ENCODE assay signal across 1 cellular context in the genomic region with DNA sequence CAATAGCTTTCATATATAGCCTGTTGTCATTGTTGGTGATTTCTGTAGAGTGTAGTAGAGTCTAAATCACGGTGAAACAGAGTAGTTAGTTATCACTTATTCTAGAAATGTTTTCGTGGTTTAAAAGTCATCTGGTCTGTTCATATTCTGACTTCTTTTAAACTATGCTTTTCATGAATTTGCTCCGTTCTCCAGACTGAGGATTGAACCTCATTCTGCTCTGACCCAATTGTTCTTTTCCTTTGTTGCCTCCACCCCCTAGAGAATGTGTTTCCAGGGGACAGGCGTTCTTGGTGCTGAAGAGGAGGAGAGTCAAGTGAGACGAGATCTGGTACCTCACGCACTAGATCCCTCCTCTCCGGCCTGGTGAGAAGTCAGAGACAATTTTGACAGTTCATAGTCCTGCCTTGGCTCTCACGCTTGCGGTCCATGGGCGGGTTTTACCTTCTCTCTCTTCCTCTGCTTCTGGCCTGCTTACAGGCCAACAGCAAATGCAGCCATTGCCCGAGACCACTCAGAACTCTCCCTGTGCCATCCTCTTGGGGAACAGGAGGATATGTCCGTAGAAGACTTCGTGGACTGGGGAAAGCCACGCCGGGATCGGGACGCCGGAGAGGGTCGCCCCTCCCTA.
TF ChIP-seq lines count a peak whose summit lies in the region.

No MANE protein-coding gene starts in this region.

TF ChIP-seq in HepG2, 621 proteins besides CTCF, POLR2A, EP300 and RAD21 (continued from another document and continues in another):
- TF ChIP-seq, protein P1, sequence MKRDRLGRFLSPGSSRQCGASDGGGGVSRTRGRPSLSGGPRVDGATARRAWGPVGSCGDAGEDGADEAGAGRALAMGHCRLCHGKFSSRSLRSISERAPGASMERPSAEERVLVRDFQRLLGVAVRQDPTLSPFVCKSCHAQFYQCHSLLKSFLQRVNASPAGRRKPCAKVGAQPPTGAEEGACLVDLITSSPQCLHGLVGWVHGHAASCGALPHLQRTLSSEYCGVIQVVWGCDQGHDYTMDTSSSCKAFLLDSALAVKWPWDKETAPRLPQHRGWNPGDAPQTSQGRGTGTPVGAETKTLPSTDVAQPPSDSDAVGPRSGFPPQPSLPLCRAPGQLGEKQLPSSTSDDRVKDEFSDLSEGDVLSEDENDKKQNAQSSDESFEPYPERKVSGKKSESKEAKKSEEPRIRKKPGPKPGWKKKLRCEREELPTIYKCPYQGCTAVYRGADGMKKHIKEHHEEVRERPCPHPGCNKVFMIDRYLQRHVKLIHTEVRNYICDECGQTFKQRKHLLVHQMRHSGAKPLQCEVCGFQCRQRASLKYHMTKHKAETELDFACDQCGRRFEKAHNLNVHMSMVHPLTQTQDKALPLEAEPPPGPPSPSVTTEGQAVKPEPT (CRISPR knock-in tag; IDR thresholded peaks at IDR 0.05; ENCODE audit: low read depth) = no peak
- TF ChIP-seq TCF12 (IDR thresholded peaks at IDR 0.05) = no peak
- TF ChIP-seq TCF12 (CRISPR knock-in tag; IDR thresholded peaks at IDR 0.05) = no peak; the same call in 1 of the 2 replicates
- TF ChIP-seq CEBPB (IDR thresholded peaks at IDR 0.05; ENCODE audit: borderline replicate concordance, low read depth, low read length) = no peak
- TF ChIP-seq CC2D1A (CRISPR knock-in tag; IDR thresholded peaks at IDR 0.05) = no peak
- no peak for TF ChIP-seq ZNF160 (CRISPR knock-in tag; IDR thresholded peaks at IDR 0.05)
- TF ChIP-seq, protein P2, sequence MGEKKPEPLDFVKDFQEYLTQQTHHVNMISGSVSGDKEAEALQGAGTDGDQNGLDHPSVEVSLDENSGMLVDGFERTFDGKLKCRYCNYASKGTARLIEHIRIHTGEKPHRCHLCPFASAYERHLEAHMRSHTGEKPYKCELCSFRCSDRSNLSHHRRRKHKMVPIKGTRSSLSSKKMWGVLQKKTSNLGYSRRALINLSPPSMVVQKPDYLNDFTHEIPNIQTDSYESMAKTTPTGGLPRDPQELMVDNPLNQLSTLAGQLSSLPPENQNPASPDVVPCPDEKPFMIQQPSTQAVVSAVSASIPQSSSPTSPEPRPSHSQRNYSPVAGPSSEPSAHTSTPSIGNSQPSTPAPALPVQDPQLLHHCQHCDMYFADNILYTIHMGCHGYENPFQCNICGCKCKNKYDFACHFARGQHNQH (CRISPR knock-in tag; IDR thresholded peaks at IDR 0.05) = no peak
- no peak for TF ChIP-seq SATB2 (CRISPR knock-in tag; IDR thresholded peaks at IDR 0.05)
- no peak for TF ChIP-seq ZNF496 (CRISPR knock-in tag; IDR thresholded peaks at IDR 0.05; ENCODE audit: insufficient replicate concordance)
- TF ChIP-seq, protein P3, sequence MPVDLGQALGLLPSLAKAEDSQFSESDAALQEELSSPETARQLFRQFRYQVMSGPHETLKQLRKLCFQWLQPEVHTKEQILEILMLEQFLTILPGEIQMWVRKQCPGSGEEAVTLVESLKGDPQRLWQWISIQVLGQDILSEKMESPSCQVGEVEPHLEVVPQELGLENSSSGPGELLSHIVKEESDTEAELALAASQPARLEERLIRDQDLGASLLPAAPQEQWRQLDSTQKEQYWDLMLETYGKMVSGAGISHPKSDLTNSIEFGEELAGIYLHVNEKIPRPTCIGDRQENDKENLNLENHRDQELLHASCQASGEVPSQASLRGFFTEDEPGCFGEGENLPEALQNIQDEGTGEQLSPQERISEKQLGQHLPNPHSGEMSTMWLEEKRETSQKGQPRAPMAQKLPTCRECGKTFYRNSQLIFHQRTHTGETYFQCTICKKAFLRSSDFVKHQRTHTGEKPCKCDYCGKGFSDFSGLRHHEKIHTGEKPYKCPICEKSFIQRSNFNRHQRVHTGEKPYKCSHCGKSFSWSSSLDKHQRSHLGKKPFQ (CRISPR knock-in tag; IDR thresholded peaks at IDR 0.05; ENCODE audit: insufficient replicate concordance) = no peak
- no peak for TF ChIP-seq CHCHD3 (CRISPR knock-in tag; IDR thresholded peaks at IDR 0.05)
- TF ChIP-seq ZNF75D (CRISPR knock-in tag; IDR thresholded peaks at IDR 0.05; ENCODE audit: borderline replicate concordance) = 0 out of 2 replicates have a peak, but pooled peaks have one; percentile 11
- peak; percentile 11; the same call in 1 of the 2 replicates for TF ChIP-seq ETV5 (CRISPR knock-in tag; IDR thresholded peaks at IDR 0.05; ENCODE audit: borderline replicate concordance)
- TF ChIP-seq NFKB2 (CRISPR knock-in tag; IDR thresholded peaks at IDR 0.05; ENCODE audit: borderline replicate concordance) = no peak
- TF ChIP-seq, protein P4, sequence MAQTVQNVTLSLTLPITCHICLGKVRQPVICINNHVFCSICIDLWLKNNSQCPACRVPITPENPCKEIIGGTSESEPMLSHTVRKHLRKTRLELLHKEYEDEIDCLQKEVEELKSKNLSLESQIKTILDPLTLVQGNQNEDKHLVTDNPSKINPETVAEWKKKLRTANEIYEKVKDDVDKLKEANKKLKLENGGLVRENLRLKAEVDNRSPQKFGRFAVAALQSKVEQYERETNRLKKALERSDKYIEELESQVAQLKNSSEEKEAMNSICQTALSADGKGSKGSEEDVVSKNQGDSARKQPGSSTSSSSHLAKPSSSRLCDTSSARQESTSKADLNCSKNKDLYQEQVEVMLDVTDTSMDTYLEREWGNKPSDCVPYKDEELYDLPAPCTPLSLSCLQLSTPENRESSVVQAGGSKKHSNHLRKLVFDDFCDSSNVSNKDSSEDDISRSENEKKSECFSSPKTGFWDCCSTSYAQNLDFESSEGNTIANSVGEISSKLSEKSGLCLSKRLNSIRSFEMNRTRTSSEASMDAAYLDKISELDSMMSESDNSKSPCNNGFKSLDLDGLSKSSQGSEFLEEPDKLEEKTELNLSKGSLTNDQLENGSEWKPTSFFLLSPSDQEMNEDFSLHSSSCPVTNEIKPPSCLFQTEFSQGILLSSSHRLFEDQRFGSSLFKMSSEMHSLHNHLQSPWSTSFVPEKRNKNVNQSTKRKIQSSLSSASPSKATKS (CRISPR knock-in tag; IDR thresholded peaks at IDR 0.05) = no peak
- TF ChIP-seq ZSCAN22 (CRISPR knock-in tag; IDR thresholded peaks at IDR 0.05) = no peak
- TF ChIP-seq SOX13 (IDR thresholded peaks at IDR 0.05) = no peak
- no peak for TF ChIP-seq SOX13 (CRISPR knock-in tag; conservative IDR thresholded peaks at IDR 0.05 in 1 of 2, IDR thresholded peaks at IDR 0.05 in 1 of 2)
- 0 out of 2 replicates have a peak, but pooled peaks have one; percentile 22 for TF ChIP-seq MEIS1 (CRISPR knock-in tag; IDR thresholded peaks at IDR 0.05; ENCODE audit: borderline replicate concordance)
- TF ChIP-seq, protein P5, sequence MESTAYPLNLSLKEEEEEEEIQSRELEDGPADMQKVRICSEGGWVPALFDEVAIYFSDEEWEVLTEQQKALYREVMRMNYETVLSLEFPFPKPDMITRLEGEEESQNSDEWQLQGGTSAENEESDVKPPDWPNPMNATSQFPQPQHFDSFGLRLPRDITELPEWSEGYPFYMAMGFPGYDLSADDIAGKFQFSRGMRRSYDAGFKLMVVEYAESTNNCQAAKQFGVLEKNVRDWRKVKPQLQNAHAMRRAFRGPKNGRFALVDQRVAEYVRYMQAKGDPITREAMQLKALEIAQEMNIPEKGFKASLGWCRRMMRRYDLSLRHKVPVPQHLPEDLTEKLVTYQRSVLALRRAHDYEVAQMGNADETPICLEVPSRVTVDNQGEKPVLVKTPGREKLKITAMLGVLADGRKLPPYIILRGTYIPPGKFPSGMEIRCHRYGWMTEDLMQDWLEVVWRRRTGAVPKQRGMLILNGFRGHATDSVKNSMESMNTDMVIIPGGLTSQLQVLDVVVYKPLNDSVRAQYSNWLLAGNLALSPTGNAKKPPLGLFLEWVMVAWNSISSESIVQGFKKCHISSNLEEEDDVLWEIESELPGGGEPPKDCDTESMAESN (CRISPR knock-in tag; conservative IDR thresholded peaks at IDR 0.05) = no peak
- no peak for TF ChIP-seq PHF8 (CRISPR knock-in tag; IDR thresholded peaks at IDR 0.05)
- no peak for TF ChIP-seq ZNF782 (CRISPR knock-in tag; IDR thresholded peaks at IDR 0.05; ENCODE audit: borderline replicate concordance)
- no peak; the same call in 1 of the 2 replicates for TF ChIP-seq ZNF30 (CRISPR knock-in tag; IDR thresholded peaks at IDR 0.05)
- 0 out of 2 replicates have a peak, but pooled peaks have one; percentile 4 for TF ChIP-seq HES4 (CRISPR knock-in tag; IDR thresholded peaks at IDR 0.05; ENCODE audit: borderline replicate concordance)
- TF ChIP-seq ZFP82 (CRISPR knock-in tag; IDR thresholded peaks at IDR 0.05; ENCODE audit: borderline replicate concordance) = no peak
- TF ChIP-seq, protein P6, sequence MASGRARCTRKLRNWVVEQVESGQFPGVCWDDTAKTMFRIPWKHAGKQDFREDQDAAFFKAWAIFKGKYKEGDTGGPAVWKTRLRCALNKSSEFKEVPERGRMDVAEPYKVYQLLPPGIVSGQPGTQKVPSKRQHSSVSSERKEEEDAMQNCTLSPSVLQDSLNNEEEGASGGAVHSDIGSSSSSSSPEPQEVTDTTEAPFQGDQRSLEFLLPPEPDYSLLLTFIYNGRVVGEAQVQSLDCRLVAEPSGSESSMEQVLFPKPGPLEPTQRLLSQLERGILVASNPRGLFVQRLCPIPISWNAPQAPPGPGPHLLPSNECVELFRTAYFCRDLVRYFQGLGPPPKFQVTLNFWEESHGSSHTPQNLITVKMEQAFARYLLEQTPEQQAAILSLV (CRISPR knock-in tag; IDR thresholded peaks at IDR 0.05; ENCODE audit: borderline replicate concordance) = no peak
- TF ChIP-seq FOXK1 (CRISPR knock-in tag; IDR thresholded peaks at IDR 0.05; ENCODE audit: borderline replicate concordance, low read depth) = no peak
- 0 out of 2 replicates have a peak, but pooled peaks have one; percentile 12 for TF ChIP-seq ZNF703 (CRISPR knock-in tag; IDR thresholded peaks at IDR 0.05; ENCODE audit: borderline replicate concordance)
- TF ChIP-seq, protein P7, sequence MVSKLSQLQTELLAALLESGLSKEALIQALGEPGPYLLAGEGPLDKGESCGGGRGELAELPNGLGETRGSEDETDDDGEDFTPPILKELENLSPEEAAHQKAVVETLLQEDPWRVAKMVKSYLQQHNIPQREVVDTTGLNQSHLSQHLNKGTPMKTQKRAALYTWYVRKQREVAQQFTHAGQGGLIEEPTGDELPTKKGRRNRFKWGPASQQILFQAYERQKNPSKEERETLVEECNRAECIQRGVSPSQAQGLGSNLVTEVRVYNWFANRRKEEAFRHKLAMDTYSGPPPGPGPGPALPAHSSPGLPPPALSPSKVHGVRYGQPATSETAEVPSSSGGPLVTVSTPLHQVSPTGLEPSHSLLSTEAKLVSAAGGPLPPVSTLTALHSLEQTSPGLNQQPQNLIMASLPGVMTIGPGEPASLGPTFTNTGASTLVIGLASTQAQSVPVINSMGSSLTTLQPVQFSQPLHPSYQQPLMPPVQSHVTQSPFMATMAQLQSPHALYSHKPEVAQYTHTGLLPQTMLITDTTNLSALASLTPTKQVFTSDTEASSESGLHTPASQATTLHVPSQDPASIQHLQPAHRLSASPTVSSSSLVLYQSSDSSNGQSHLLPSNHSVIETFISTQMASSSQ (IDR thresholded peaks at IDR 0.05; ENCODE audit: low read depth) = no peak
- TF ChIP-seq, protein P7 (CRISPR knock-in tag; IDR thresholded peaks at IDR 0.05; ENCODE audit: borderline replicate concordance) = no peak
- TF ChIP-seq, protein P8, sequence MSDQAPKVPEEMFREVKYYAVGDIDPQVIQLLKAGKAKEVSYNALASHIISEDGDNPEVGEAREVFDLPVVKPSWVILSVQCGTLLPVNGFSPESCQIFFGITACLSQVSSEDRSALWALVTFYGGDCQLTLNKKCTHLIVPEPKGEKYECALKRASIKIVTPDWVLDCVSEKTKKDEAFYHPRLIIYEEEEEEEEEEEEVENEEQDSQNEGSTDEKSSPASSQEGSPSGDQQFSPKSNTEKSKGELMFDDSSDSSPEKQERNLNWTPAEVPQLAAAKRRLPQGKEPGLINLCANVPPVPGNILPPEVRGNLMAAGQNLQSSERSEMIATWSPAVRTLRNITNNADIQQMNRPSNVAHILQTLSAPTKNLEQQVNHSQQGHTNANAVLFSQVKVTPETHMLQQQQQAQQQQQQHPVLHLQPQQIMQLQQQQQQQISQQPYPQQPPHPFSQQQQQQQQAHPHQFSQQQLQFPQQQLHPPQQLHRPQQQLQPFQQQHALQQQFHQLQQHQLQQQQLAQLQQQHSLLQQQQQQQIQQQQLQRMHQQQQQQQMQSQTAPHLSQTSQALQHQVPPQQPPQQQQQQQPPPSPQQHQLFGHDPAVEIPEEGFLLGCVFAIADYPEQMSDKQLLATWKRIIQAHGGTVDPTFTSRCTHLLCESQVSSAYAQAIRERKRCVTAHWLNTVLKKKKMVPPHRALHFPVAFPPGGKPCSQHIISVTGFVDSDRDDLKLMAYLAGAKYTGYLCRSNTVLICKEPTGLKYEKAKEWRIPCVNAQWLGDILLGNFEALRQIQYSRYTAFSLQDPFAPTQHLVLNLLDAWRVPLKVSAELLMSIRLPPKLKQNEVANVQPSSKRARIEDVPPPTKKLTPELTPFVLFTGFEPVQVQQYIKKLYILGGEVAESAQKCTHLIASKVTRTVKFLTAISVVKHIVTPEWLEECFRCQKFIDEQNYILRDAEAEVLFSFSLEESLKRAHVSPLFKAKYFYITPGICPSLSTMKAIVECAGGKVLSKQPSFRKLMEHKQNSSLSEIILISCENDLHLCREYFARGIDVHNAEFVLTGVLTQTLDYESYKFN (CRISPR knock-in tag; conservative IDR thresholded peaks at IDR 0.05) = no peak
- no peak for TF ChIP-seq NFKBIZ (CRISPR knock-in tag; IDR thresholded peaks at IDR 0.05)
- no peak for TF ChIP-seq RORA (CRISPR knock-in tag; IDR thresholded peaks at IDR 0.05)
- TF ChIP-seq, protein P9, sequence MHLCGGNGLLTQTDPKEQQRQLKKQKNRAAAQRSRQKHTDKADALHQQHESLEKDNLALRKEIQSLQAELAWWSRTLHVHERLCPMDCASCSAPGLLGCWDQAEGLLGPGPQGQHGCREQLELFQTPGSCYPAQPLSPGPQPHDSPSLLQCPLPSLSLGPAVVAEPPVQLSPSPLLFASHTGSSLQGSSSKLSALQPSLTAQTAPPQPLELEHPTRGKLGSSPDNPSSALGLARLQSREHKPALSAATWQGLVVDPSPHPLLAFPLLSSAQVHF (CRISPR knock-in tag; IDR thresholded peaks at IDR 0.05) = no peak
- TF ChIP-seq, protein P10, sequence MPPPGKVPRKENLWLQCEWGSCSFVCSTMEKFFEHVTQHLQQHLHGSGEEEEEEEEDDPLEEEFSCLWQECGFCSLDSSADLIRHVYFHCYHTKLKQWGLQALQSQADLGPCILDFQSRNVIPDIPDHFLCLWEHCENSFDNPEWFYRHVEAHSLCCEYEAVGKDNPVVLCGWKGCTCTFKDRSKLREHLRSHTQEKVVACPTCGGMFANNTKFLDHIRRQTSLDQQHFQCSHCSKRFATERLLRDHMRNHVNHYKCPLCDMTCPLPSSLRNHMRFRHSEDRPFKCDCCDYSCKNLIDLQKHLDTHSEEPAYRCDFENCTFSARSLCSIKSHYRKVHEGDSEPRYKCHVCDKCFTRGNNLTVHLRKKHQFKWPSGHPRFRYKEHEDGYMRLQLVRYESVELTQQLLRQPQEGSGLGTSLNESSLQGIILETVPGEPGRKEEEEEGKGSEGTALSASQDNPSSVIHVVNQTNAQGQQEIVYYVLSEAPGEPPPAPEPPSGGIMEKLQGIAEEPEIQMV (CRISPR knock-in tag; IDR thresholded peaks at IDR 0.05; ENCODE audit: low read depth) = no peak
- no peak for TF ChIP-seq RFX3 (CRISPR knock-in tag; IDR thresholded peaks at IDR 0.05)
- TF ChIP-seq RARA (CRISPR knock-in tag; IDR thresholded peaks at IDR 0.05) = no peak
- TF ChIP-seq ZNF543 (CRISPR knock-in tag; IDR thresholded peaks at IDR 0.05) = no peak
